Comparison of ENCODE assay signal across 1 cellular context in genomic region chr5:104178066-104178465, GRCh38.
TF ChIP-seq lines count a peak whose summit lies in the region.

No MANE protein-coding gene starts in this region.

TF ChIP-seq in GM12878, 131 proteins besides CTCF, POLR2A, EP300 and RAD21 (continued from another document):
- TF ChIP-seq ZBTB33 (IDR thresholded peaks at IDR 0.05) (no peak), E4F1 (IDR thresholded peaks at IDR 0.05; ENCODE audit: borderline replicate concordance, partially characterized antibody) (no peak), KDM1A (IDR thresholded peaks at IDR 0.05; ENCODE audit: borderline replicate concordance) (no peak), PAX5 (IDR thresholded peaks at IDR 0.05; ENCODE audit: borderline replicate concordance, low read depth, low read length) (no peak), EED (IDR thresholded peaks at IDR 0.05; ENCODE audit: low read depth) (no peak), HDAC6 (IDR thresholded peaks at IDR 0.05; ENCODE audit: unreplicated experiment) (no peak)
